In genomic region chr3:86978111-86978528, GRCh38 we compare ENCODE assay signal across 1 cellular context.
TF ChIP-seq lines count a peak whose summit lies in the region.

No MANE protein-coding gene starts in this region.

TF ChIP-seq in H1, 55 proteins besides CTCF, POLR2A, EP300 and RAD21:
- TF ChIP-seq CEBPB (IDR thresholded peaks at IDR 0.05; ENCODE audit: low read depth, low read length): 0 out of 2 replicates have a peak, but pooled peaks have one; percentile 16
- TF ChIP-seq FOSL1 (IDR thresholded peaks at IDR 0.05; ENCODE audit: insufficient read depth, low read depth, low read length): no peak
- TF ChIP-seq SUZ12 (IDR thresholded peaks at IDR 0.05; ENCODE audit: low read length): no peak
- no peak for TF ChIP-seq POLR2AphosphoS5 (IDR thresholded peaks at IDR 0.05; ENCODE audit: low read depth, low read length)
- no peak for TF ChIP-seq TBP (IDR thresholded peaks at IDR 0.05; ENCODE audit: low read depth, low read length)
